In genomic region chr2:104872034-104872865, GRCh38 we compare ENCODE assay signal across 9 cellular contexts. TPM values are rescaled to one million over a fixed set of nuclear protein-coding genes. Genes with fewer than 3 reads are reported as not detected.
DNase-seq lines count a peak whose midpoint lies in the region; ATAC-seq and TF ChIP-seq lines count a peak whose summit lies in the region.
"Had no signal": no experiment of that assay in that cellular context is flagged by ENCODE, and none has a peak within 500 bp of the region (broad histone marks: within the 10 kb centered on the region; RNA-seq: fewer than 3 reads in every experiment).

No MANE protein-coding gene starts in this region.

- peaks cover 72% of the 10 kb centered on the region for H3K27me3 Mint-ChIP-seq in stimulated activated naive CD8-positive, alpha-beta T cell treated with anti-CD3 and anti-CD28 coated beads, Interleukin-15, Interleukin-2, amounts not matched to agents 100 ng/mL and 50 ng/mL, for 24 hours
- peaks cover 57 to 81% (median 64%) of the 10 kb centered on the region in 5 donors for H3K27me3 Mint-ChIP-seq in naive thymus-derived CD4-positive, alpha-beta T cell

- H3K4me3 ChIP-seq in mammary epithelial cell (replicated peaks in 1 of 3; ENCODE audit: insufficient read depth in 1 of 3, low read depth in 2 of 3, low read length in 3 of 3) = no peak overlapping the region
- H3K4me3 ChIP-seq in naive thymus-derived CD4-positive, alpha-beta T cell (ENCODE audit: low read length) = no peak overlapping the region

- in situ Hi-C loops in mammary epithelial cell (cut with MboI; ENCODE audit: low sequenced_read_pairs in 2 of 2) = loop anchor here in 1 of 2 donors (25.0 kb wide), 1 partner anchor 1710 kb away; no protein-coding TSS in a partner anchor

- H4K20me1 ChIP-seq in mammary epithelial cell (ENCODE audit: insufficient read depth, low read length) = no peaks in the 10 kb centered on the region

- no peaks in the 10 kb centered on the region for H3K79me2 ChIP-seq in mammary epithelial cell (ENCODE audit: insufficient read depth, low read length)

- peak overlapping the region; percentile 20 for H2AFZ ChIP-seq in mammary epithelial cell (ENCODE audit: low read depth, low read length)

- no peak overlapping the region for H3K9ac ChIP-seq in mammary epithelial cell (ENCODE audit: insufficient read depth, low read length)

- H3K9me3 ChIP-seq in mammary epithelial cell (replicated peaks; ENCODE audit: insufficient read depth, low read length) = no peaks in the 10 kb centered on the region
- H3K9me3 ChIP-seq in naive thymus-derived CD4-positive, alpha-beta T cell (ENCODE audit: control insufficient read depth in 2 of 3, low read length in 3 of 3) = no peaks in the 10 kb centered on the region

- dilution Hi-C loops in mammary epithelial cell (cut with HindIII; ENCODE audit: low sequenced_read_pairs) = no loop called here

- intact Hi-C loops in mammary epithelial cell (cut with micrococcal nuclease) = no loop called here
- intact Hi-C loops in naive thymus-derived CD4-positive, alpha-beta T cell (cut with micrococcal nuclease) = loop anchor here in 1 of 2 donors (5.0 to 10.0 kb wide), 2 partner anchors 457 to 1710 kb away; no protein-coding TSS in a partner anchor

- BruUV-seq in mammary epithelial cell (replicated peaks; lab: Mats Ljungman, UMichigan) = no TSS peak

- no peaks in the 10 kb centered on the region for H3K36me3 ChIP-seq in mammary epithelial cell (ENCODE audit: insufficient read depth, low read length)
- H3K36me3 ChIP-seq in naive thymus-derived CD4-positive, alpha-beta T cell (ENCODE audit: control insufficient read depth in 2 of 3, insufficient read depth in 3 of 3, low read length in 3 of 3) = no peaks in the 10 kb centered on the region

- H3K9me3 Mint-ChIP-seq in stimulated activated naive CD8-positive, alpha-beta T cell treated with anti-CD3 and anti-CD28 coated beads, Interleukin-15, Interleukin-2, amounts not matched to agents 100 ng/mL and 50 ng/mL, for 24 hours = no peaks in the 10 kb centered on the region
- no peaks in the 10 kb centered on the region for H3K9me3 Mint-ChIP-seq in naive thymus-derived CD4-positive, alpha-beta T cell

- peaks cover 12% of the 10 kb centered on the region for H3K4me1 ChIP-seq in mammary epithelial cell (ENCODE audit: insufficient read depth, low read length)
- H3K4me1 ChIP-seq in naive thymus-derived CD4-positive, alpha-beta T cell (ENCODE audit: control insufficient read depth in 2 of 2, insufficient read depth in 2 of 2, low read length in 2 of 2) = no peaks in the 10 kb centered on the region

- H3K4me3 Mint-ChIP-seq in stimulated activated naive CD8-positive, alpha-beta T cell treated with anti-CD3 and anti-CD28 coated beads, Interleukin-15, Interleukin-2, amounts not matched to agents 100 ng/mL and 50 ng/mL, for 24 hours = peak overlapping the region; percentile 60
- H3K4me3 Mint-ChIP-seq in naive thymus-derived CD4-positive, alpha-beta T cell = peak overlapping the region; percentile 42 to 76 (median 58)

- POLR2A ChIA-PET in naive thymus-derived CD4-positive, alpha-beta T cell (lab: Charles Lee) = no interaction called here

- DNase-seq in stimulated activated naive CD8-positive, alpha-beta T cell treated with anti-CD3 and anti-CD28 coated beads, Interleukin-15, Interleukin-2, amounts not matched to agents 100 U/mL and 50 U/mL, for 24 hours = no peak
- no peak for DNase-seq in mammary epithelial cell
- no peak for DNase-seq in naive thymus-derived CD4-positive, alpha-beta T cell
- no peak for DNase-seq in OCI-M2 (lab: John Stamatoyannopoulos, UW; ENCODE audit: unreplicated experiment)
- DNase-seq: SW 1271 had no signal

- no peak for TF ChIP-seq CTCF in mammary epithelial cell (conservative IDR thresholded peaks at IDR 0.05 in 1 of 2, IDR thresholded peaks at IDR 0.05 in 1 of 2; ENCODE audit: extremely low read depth in 1 of 2, insufficient read depth in 1 of 2, low read depth in 1 of 2, low read length in 2 of 2)

- ATAC-seq in stimulated activated naive CD8-positive, alpha-beta T cell treated with anti-CD3 and anti-CD28 coated beads, Interleukin-15, Interleukin-2, amounts not matched to agents 100 U/mL and 50 U/mL, for 24 hours = no peak
- ATAC-seq in naive thymus-derived CD4-positive, alpha-beta T cell = no peak
- no peak for ATAC-seq in HG03025 (IDR thresholded peaks at IDR 0.05; ENCODE audit: low FRiP score, unreplicated experiment)
- no peak for ATAC-seq in HG03378 (IDR thresholded peaks at IDR 0.05; ENCODE audit: unreplicated experiment)
- ATAC-seq in HG02678 (IDR thresholded peaks at IDR 0.05; ENCODE audit: unreplicated experiment) = no peak

- WGBS in mammary epithelial cell (ENCODE audit: low coverage, missing lambda C conversion rate) = 3% methylated on average over 8 of the region's 59 CpGs

- no peak overlapping the region for H3K27ac Mint-ChIP-seq in stimulated activated naive CD8-positive, alpha-beta T cell treated with anti-CD3 and anti-CD28 coated beads, Interleukin-15, Interleukin-2, amounts not matched to agents 100 ng/mL and 50 ng/mL, for 24 hours
- no peak overlapping the region for H3K27ac Mint-ChIP-seq in naive thymus-derived CD4-positive, alpha-beta T cell

- peaks cover 13% of the 10 kb centered on the region for H3K4me1 Mint-ChIP-seq in stimulated activated naive CD8-positive, alpha-beta T cell treated with anti-CD3 and anti-CD28 coated beads, Interleukin-15, Interleukin-2, amounts not matched to agents 100 ng/mL and 50 ng/mL, for 24 hours (ENCODE audit: low read depth)
- H3K4me1 Mint-ChIP-seq in naive thymus-derived CD4-positive, alpha-beta T cell = peaks cover 0 to 18% (median 12%) of the 10 kb centered on the region in 7 donors

- peaks cover 38% of the 10 kb centered on the region for H3K27me3 ChIP-seq in mammary epithelial cell (ENCODE audit: insufficient read depth, low read length)
- peaks cover 0 to 3% of the 10 kb centered on the region in 2 donors for H3K27me3 ChIP-seq in naive thymus-derived CD4-positive, alpha-beta T cell (ENCODE audit: control insufficient read depth in 2 of 2, insufficient read depth in 2 of 2, low read length in 2 of 2)

- peak overlapping the region; percentile 85 for H3K4me2 ChIP-seq in mammary epithelial cell (ENCODE audit: insufficient read depth, low read depth, low read length)

- H3K27ac ChIP-seq in mammary epithelial cell (ENCODE audit: insufficient read depth, low read depth, low read length) = no peak overlapping the region
- no peak overlapping the region for H3K27ac ChIP-seq in naive thymus-derived CD4-positive, alpha-beta T cell (ENCODE audit: low read depth, low read length)

- no peaks in the 10 kb centered on the region for H3K36me3 Mint-ChIP-seq in stimulated activated naive CD8-positive, alpha-beta T cell treated with anti-CD3 and anti-CD28 coated beads, Interleukin-15, Interleukin-2, amounts not matched to agents 100 ng/mL and 50 ng/mL, for 24 hours (ENCODE audit: low read depth)
- H3K36me3 Mint-ChIP-seq in naive thymus-derived CD4-positive, alpha-beta T cell = no peaks in the 10 kb centered on the region

- CTCF ChIA-PET in mammary epithelial cell (lab: Charles Lee; ENCODE audit: low non-redundant PET) = no interaction called here
- CTCF ChIA-PET in naive thymus-derived CD4-positive, alpha-beta T cell (lab: Charles Lee) = no interaction called here

RNA-seq across cellular contexts. Expression of gene POU3F3, which starts 18.3 kb away (rescaled TPM):
- total RNA-seq in mammary epithelial cell = not detected
- not detected for polyA plus RNA-seq in mammary epithelial cell
- not detected for polyA minus RNA-seq in mammary epithelial cell
- total RNA-seq in naive thymus-derived CD4-positive, alpha-beta T cell = not detected
- polyA plus RNA-seq in naive thymus-derived CD4-positive, alpha-beta T cell = not detected
